ENCODE assay signal across 2 cellular contexts in the genomic region with DNA sequence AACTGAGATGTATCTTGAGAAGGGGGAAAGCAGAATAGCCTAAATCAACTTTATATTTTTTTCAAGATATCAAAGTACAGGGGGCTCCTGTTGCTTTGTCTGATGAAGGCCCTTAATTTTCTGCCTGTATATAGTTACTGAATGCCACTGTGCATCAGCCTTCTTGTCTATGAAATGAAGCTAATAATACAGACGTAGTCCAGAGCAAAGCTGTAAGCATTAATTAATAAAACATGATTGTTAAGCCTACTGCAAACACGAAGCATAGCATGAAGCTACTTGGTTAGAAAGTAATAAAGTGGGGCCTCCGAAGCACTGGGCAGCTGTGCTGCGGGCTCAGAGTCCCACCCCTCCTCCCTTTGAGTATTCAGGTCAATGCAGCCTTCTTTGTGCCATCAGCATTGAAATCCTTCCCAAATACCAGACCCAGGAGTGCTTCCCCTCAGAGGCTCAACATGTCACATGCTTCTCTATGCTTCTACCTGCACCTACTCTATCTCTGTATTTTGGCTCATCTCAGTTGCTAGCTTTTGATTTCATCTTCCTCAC.
TF ChIP-seq lines count a peak whose summit lies in the region.

No MANE protein-coding gene starts in this region.

TF ChIP-seq in H1, 55 proteins besides CTCF, POLR2A, EP300 and RAD21 (continued from another document and continues in another):
- TF ChIP-seq, protein P1, sequence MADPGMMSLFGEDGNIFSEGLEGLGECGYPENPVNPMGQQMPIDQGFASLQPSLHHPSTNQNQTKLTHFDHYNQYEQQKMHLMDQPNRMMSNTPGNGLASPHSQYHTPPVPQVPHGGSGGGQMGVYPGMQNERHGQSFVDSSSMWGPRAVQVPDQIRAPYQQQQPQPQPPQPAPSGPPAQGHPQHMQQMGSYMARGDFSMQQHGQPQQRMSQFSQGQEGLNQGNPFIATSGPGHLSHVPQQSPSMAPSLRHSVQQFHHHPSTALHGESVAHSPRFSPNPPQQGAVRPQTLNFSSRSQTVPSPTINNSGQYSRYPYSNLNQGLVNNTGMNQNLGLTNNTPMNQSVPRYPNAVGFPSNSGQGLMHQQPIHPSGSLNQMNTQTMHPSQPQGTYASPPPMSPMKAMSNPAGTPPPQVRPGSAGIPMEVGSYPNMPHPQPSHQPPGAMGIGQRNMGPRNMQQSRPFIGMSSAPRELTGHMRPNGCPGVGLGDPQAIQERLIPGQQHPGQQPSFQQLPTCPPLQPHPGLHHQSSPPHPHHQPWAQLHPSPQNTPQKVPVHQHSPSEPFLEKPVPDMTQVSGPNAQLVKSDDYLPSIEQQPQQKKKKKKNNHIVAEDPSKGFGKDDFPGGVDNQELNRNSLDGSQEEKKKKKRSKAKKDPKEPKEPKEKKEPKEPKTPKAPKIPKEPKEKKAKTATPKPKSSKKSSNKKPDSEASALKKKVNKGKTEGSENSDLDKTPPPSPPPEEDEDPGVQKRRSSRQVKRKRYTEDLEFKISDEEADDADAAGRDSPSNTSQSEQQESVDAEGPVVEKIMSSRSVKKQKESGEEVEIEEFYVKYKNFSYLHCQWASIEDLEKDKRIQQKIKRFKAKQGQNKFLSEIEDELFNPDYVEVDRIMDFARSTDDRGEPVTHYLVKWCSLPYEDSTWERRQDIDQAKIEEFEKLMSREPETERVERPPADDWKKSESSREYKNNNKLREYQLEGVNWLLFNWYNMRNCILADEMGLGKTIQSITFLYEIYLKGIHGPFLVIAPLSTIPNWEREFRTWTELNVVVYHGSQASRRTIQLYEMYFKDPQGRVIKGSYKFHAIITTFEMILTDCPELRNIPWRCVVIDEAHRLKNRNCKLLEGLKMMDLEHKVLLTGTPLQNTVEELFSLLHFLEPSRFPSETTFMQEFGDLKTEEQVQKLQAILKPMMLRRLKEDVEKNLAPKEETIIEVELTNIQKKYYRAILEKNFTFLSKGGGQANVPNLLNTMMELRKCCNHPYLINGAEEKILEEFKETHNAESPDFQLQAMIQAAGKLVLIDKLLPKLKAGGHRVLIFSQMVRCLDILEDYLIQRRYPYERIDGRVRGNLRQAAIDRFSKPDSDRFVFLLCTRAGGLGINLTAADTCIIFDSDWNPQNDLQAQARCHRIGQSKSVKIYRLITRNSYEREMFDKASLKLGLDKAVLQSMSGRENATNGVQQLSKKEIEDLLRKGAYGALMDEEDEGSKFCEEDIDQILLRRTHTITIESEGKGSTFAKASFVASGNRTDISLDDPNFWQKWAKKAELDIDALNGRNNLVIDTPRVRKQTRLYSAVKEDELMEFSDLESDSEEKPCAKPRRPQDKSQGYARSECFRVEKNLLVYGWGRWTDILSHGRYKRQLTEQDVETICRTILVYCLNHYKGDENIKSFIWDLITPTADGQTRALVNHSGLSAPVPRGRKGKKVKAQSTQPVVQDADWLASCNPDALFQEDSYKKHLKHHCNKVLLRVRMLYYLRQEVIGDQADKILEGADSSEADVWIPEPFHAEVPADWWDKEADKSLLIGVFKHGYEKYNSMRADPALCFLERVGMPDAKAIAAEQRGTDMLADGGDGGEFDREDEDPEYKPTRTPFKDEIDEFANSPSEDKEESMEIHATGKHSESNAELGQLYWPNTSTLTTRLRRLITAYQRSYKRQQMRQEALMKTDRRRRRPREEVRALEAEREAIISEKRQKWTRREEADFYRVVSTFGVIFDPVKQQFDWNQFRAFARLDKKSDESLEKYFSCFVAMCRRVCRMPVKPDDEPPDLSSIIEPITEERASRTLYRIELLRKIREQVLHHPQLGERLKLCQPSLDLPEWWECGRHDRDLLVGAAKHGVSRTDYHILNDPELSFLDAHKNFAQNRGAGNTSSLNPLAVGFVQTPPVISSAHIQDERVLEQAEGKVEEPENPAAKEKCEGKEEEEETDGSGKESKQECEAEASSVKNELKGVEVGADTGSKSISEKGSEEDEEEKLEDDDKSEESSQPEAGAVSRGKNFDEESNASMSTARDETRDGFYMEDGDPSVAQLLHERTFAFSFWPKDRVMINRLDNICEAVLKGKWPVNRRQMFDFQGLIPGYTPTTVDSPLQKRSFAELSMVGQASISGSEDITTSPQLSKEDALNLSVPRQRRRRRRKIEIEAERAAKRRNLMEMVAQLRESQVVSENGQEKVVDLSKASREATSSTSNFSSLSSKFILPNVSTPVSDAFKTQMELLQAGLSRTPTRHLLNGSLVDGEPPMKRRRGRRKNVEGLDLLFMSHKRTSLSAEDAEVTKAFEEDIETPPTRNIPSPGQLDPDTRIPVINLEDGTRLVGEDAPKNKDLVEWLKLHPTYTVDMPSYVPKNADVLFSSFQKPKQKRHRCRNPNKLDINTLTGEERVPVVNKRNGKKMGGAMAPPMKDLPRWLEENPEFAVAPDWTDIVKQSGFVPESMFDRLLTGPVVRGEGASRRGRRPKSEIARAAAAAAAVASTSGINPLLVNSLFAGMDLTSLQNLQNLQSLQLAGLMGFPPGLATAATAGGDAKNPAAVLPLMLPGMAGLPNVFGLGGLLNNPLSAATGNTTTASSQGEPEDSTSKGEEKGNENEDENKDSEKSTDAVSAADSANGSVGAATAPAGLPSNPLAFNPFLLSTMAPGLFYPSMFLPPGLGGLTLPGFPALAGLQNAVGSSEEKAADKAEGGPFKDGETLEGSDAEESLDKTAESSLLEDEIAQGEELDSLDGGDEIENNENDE (IDR thresholded peaks at IDR 0.05; ENCODE audit: insufficient replicate concordance, low read length) = no peak
- TF ChIP-seq MAFK (IDR thresholded peaks at IDR 0.05; ENCODE audit: low read depth, low read length) = no peak
- no peak for TF ChIP-seq ZNF274 (IDR thresholded peaks at IDR 0.05; ENCODE audit: borderline replicate concordance, extremely low read depth, low read length)
- no peak for TF ChIP-seq YY1 (IDR thresholded peaks at IDR 0.05; ENCODE audit: low read depth, low read length)
- no peak for TF ChIP-seq NANOG (IDR thresholded peaks at IDR 0.05; ENCODE audit: insufficient read depth, low read depth, low read length, poor library complexity, severe bottlenecking)
- no peak for TF ChIP-seq JUN (IDR thresholded peaks at IDR 0.05; ENCODE audit: low read depth, low read length)
- TF ChIP-seq SIRT6 (IDR thresholded peaks at IDR 0.05; ENCODE audit: low read length) = no peak
- TF ChIP-seq HDAC2 (IDR thresholded peaks at IDR 0.05; ENCODE audit: borderline replicate concordance in 1 of 2, low read depth in 2 of 2, low read length in 2 of 2) = no peak
- TF ChIP-seq, protein P2, sequence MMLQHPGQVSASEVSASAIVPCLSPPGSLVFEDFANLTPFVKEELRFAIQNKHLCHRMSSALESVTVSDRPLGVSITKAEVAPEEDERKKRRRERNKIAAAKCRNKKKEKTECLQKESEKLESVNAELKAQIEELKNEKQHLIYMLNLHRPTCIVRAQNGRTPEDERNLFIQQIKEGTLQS (IDR thresholded peaks at IDR 0.05; ENCODE audit: insufficient read depth, low read depth, low read length) = no peak
- TF ChIP-seq, protein P3, sequence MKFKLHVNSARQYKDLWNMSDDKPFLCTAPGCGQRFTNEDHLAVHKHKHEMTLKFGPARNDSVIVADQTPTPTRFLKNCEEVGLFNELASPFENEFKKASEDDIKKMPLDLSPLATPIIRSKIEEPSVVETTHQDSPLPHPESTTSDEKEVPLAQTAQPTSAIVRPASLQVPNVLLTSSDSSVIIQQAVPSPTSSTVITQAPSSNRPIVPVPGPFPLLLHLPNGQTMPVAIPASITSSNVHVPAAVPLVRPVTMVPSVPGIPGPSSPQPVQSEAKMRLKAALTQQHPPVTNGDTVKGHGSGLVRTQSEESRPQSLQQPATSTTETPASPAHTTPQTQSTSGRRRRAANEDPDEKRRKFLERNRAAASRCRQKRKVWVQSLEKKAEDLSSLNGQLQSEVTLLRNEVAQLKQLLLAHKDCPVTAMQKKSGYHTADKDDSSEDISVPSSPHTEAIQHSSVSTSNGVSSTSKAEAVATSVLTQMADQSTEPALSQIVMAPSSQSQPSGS (IDR thresholded peaks at IDR 0.05; ENCODE audit: low read length) = no peak
- no peak for TF ChIP-seq POLR2AphosphoS5 (IDR thresholded peaks at IDR 0.05; ENCODE audit: low read depth, low read length)
- no peak for TF ChIP-seq CREB1 (IDR thresholded peaks at IDR 0.05)

TF ChIP-seq in neural cell, 6 proteins besides CTCF, POLR2A, EP300 and RAD21:
- TF ChIP-seq, protein P4, sequence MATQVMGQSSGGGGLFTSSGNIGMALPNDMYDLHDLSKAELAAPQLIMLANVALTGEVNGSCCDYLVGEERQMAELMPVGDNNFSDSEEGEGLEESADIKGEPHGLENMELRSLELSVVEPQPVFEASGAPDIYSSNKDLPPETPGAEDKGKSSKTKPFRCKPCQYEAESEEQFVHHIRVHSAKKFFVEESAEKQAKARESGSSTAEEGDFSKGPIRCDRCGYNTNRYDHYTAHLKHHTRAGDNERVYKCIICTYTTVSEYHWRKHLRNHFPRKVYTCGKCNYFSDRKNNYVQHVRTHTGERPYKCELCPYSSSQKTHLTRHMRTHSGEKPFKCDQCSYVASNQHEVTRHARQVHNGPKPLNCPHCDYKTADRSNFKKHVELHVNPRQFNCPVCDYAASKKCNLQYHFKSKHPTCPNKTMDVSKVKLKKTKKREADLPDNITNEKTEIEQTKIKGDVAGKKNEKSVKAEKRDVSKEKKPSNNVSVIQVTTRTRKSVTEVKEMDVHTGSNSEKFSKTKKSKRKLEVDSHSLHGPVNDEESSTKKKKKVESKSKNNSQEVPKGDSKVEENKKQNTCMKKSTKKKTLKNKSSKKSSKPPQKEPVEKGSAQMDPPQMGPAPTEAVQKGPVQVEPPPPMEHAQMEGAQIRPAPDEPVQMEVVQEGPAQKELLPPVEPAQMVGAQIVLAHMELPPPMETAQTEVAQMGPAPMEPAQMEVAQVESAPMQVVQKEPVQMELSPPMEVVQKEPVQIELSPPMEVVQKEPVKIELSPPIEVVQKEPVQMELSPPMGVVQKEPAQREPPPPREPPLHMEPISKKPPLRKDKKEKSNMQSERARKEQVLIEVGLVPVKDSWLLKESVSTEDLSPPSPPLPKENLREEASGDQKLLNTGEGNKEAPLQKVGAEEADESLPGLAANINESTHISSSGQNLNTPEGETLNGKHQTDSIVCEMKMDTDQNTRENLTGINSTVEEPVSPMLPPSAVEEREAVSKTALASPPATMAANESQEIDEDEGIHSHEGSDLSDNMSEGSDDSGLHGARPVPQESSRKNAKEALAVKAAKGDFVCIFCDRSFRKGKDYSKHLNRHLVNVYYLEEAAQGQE (IDR thresholded peaks at IDR 0.05; ENCODE audit: borderline replicate concordance) = no peak
- no peak for TF ChIP-seq SMC3 (conservative IDR thresholded peaks at IDR 0.05; ENCODE audit: poor library complexity)
TF ChIP-seq in neural cell: peak in this region for 0.
